21 cellular contexts compared by ENCODE assay signal in the genomic region with DNA sequence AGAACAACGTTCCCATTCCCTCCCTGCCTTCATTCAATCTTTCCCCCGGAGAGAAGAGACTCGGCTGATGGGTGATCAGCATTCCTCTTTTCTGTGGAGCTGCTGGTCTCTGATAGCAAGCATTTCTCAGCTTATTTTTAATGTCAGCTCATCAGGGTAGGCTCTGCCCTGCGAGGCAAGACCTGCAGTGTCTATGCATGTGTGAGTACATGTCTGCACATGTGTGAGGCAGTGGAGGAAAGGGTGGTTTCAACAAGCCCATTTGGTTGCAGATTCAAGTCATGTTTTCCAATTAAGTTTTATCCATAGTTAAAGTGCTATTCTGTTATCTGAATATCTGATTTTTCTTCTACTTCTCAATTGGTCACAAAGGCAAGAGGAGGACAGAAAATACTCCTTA. TPM values are rescaled to one million over a fixed set of nuclear protein-coding genes. Genes with fewer than 3 reads are reported as not detected.
A peak's percentile ranks its signal among the peaks of the same experiment; 100 is the strongest.
DNase-seq lines count a peak whose midpoint lies in the region; ATAC-seq and TF ChIP-seq lines count a peak whose summit lies in the region.
"Had no signal": no experiment of that assay in that cellular context is flagged by ENCODE, and none has a peak within 500 bp of the region (broad histone marks: within the 10 kb centered on the region; RNA-seq: fewer than 3 reads in every experiment).

No MANE protein-coding gene starts in this region.

- peak overlapping the region; percentile 43; the same call in 1 of the 2 replicates for H2AFZ ChIP-seq in GM23338
- no peak overlapping the region for H2AFZ ChIP-seq in H9 (ENCODE audit: low read length)
- H2AFZ ChIP-seq: GM23248 had no signal

- H2BK20ac ChIP-seq in H9 (ENCODE audit: low read depth, low read length, poor library complexity, severe bottlenecking) = no peak overlapping the region

- no peak overlapping the region for H2BK5ac ChIP-seq in H9 (ENCODE audit: insufficient read length, low read length)

- no peak overlapping the region for H2BK12ac ChIP-seq in H9 (ENCODE audit: insufficient read length, low read depth, low read length)

- H3K4me1 Mint-ChIP-seq in GM23338 (no peaks in the 10 kb centered on the region), H9 (no peaks in the 10 kb centered on the region)
- no peaks in the 10 kb centered on the region for H3K4me1 Mint-ChIP-seq in activated CD4-positive, alpha-beta memory T cell treated with anti-CD3 and anti-CD28 coated beads for 36 hours (ENCODE audit: low read depth)
- H3K4me1 Mint-ChIP-seq: CD4-positive, alpha-beta memory T cell had no signal

- TF ChIP-seq CTCF in GM23338 (conservative IDR thresholded peaks at IDR 0.05; ENCODE audit: low read depth in 2 of 2) (no peak), H9 (conservative IDR thresholded peaks at IDR 0.05) (no peak), epithelial cell of esophagus (IDR thresholded peaks at IDR 0.05; ENCODE audit: insufficient read depth, low read depth, low read length, missing control alignments) (no peak), foreskin keratinocyte (conservative IDR thresholded peaks at IDR 0.05) (no peak), testis (IDR thresholded peaks at IDR 0.05) (no peak)

- no peak overlapping the region for H3K56ac ChIP-seq in H9 (ENCODE audit: insufficient read length, low read depth, low read length)

- no peak overlapping the region for H3K27ac Mint-ChIP-seq in GM23338
- H3K27ac Mint-ChIP-seq in H9 = no peak overlapping the region
- H3K27ac Mint-ChIP-seq in activated CD4-positive, alpha-beta memory T cell treated with anti-CD3 and anti-CD28 coated beads for 36 hours = no peak overlapping the region
- H3K27ac Mint-ChIP-seq: CD4-positive, alpha-beta memory T cell; HFFc6 had no signal

- H3K4me3 ChIP-seq in GM23338 (no peak overlapping the region), epithelial cell of esophagus (ENCODE audit: low read length) (no peak overlapping the region), testis (no peak overlapping the region)
- H3K4me3 ChIP-seq: GM23248, HAP-1 had no signal

- no peak for TF ChIP-seq POLR2A in testis (IDR thresholded peaks at IDR 0.05)

- no peaks in the 10 kb centered on the region for H3K27me3 ChIP-seq in GM23338 (ENCODE audit: insufficient read depth)
- no peaks in the 10 kb centered on the region for H3K27me3 ChIP-seq in H9 (ENCODE audit: insufficient read depth, low read length)
- no peaks in the 10 kb centered on the region for H3K27me3 ChIP-seq in foreskin keratinocyte
- H3K27me3 ChIP-seq in testis = no peaks in the 10 kb centered on the region

- H3K4me1 ChIP-seq in GM23338 (ENCODE audit: insufficient read depth) (no peaks in the 10 kb centered on the region), H9 (ENCODE audit: insufficient read depth, low read length) (no peaks in the 10 kb centered on the region), foreskin keratinocyte (no peaks in the 10 kb centered on the region), testis (no peaks in the 10 kb centered on the region)
- H3K4me1 ChIP-seq: HAP-1 had no signal

- CTCF ChIA-PET in activated CD4-positive, alpha-beta memory T cell treated with anti-CD3 and anti-CD28 coated beads for 36 hours (lab: Charles Lee) = no interaction called here

- no peak overlapping the region for H3K14ac ChIP-seq in H9 (ENCODE audit: insufficient read depth, low read length)

- POLR2A ChIA-PET in activated CD4-positive, alpha-beta memory T cell treated with anti-CD3 and anti-CD28 coated beads for 36 hours (lab: Charles Lee) = no interaction called here

- H3K9me3 Mint-ChIP-seq in GM23338 (no peaks in the 10 kb centered on the region), H9 (no peaks in the 10 kb centered on the region)
- H3K9me3 Mint-ChIP-seq in activated CD4-positive, alpha-beta memory T cell treated with anti-CD3 and anti-CD28 coated beads for 36 hours = no peaks in the 10 kb centered on the region

- H2AK5ac ChIP-seq in H9 (ENCODE audit: insufficient read length, low read length) = peak overlapping the region; percentile 65

- no peak overlapping the region for H3K4me2 ChIP-seq in GM23338
- no peak overlapping the region for H3K4me2 ChIP-seq in H9 (ENCODE audit: insufficient read depth, insufficient read length, low read length)

- H3F3A ChIP-seq in GM23338 (replicated peaks; ENCODE audit: low read depth) = no peaks in the 10 kb centered on the region

- no peak overlapping the region for H3T11ph ChIP-seq in H9 (ENCODE audit: low read length)

- H3K36me3 ChIP-seq in GM23338 (ENCODE audit: insufficient read depth) (no peaks in the 10 kb centered on the region), testis (ENCODE audit: low read depth, missing control alignments) (no peaks in the 10 kb centered on the region)
- H3K36me3 ChIP-seq: HAP-1 had no signal

- H2BK15ac ChIP-seq in H9 (ENCODE audit: low read depth, low read length) = no peak overlapping the region

- no peak overlapping the region for H2BK120ac ChIP-seq in H9 (ENCODE audit: low read depth, low read length, poor library complexity, severe bottlenecking)

- intact Hi-C loops in testis (cut with DNase I; ENCODE audit: low total_unique reads) = no loop called here
- intact Hi-C loops in activated CD4-positive, alpha-beta memory T cell treated with anti-CD3 and anti-CD28 coated beads for 36 hours (cut with micrococcal nuclease) = no loop called here

- no peaks in the 10 kb centered on the region for H3K79me2 ChIP-seq in GM23338 (replicated peaks; ENCODE audit: insufficient read depth)
- no peaks in the 10 kb centered on the region for H3K79me2 ChIP-seq in H9 (ENCODE audit: insufficient read depth, low read length)

- ATAC-seq in GM23338 = no peak
- ATAC-seq in foreskin keratinocyte = peak; percentile 65
- no peak for ATAC-seq in HG02588 (IDR thresholded peaks at IDR 0.05; ENCODE audit: unreplicated experiment)

- H3K9me2 ChIP-seq in GM23338 (ENCODE audit: insufficient read depth) = peaks cover 3% of the 10 kb centered on the region; the same call in 1 of the 2 replicates

- no peak overlapping the region for H4K5ac ChIP-seq in H9 (ENCODE audit: insufficient read length, low read depth, low read length)

- no peaks in the 10 kb centered on the region for H4K20me1 ChIP-seq in GM23338 (replicated peaks; ENCODE audit: insufficient read depth)
- H4K20me1 ChIP-seq in H9 (ENCODE audit: control insufficient read depth, insufficient read depth, insufficient read length) = no peaks in the 10 kb centered on the region

- no peaks in the 10 kb centered on the region for H3K79me1 ChIP-seq in H9 (ENCODE audit: insufficient read depth, low read depth, low read length, poor library complexity, severe bottlenecking)

- no peak overlapping the region for H3K23ac ChIP-seq in H9 (ENCODE audit: insufficient read length, low read depth, low read length)

- no peaks in the 10 kb centered on the region for H3K36me3 Mint-ChIP-seq in GM23338 (ENCODE audit: low read depth)
- H3K36me3 Mint-ChIP-seq in H9 (ENCODE audit: insufficient read depth in 1 of 3, low read depth in 3 of 3) = no peaks in the 10 kb centered on the region
- H3K36me3 Mint-ChIP-seq in activated CD4-positive, alpha-beta memory T cell treated with anti-CD3 and anti-CD28 coated beads for 36 hours = no peaks in the 10 kb centered on the region
- H3K36me3 Mint-ChIP-seq: CD4-positive, alpha-beta memory T cell had no signal

- H3K4me3 Mint-ChIP-seq in GM23338 (no peak overlapping the region), H9 (no peak overlapping the region)
- no peak overlapping the region for H3K4me3 Mint-ChIP-seq in activated CD4-positive, alpha-beta memory T cell treated with anti-CD3 and anti-CD28 coated beads for 36 hours
- H3K4me3 Mint-ChIP-seq: CD4-positive, alpha-beta memory T cell; HFFc6 had no signal

- no peak overlapping the region for H3K18ac ChIP-seq in H9 (ENCODE audit: insufficient read length, low read depth, low read length)

- H4K8ac ChIP-seq in H9 (replicated peaks; ENCODE audit: insufficient read length, low read depth, low read length) = no peak overlapping the region

- no CpG with 5 or more reads among the region's 4 CpGs for WGBS in H9 (ENCODE audit: extremely low coverage, insufficient read length, low lambda C conversion rate)
- WGBS in testis, 2 donors = 81 to 88% methylated on average over 4 of the region's 4 CpGs

- H3K27ac ChIP-seq in GM23338 (ENCODE audit: low read depth) (no peak overlapping the region), H9 (ENCODE audit: insufficient read length, low read depth, low read length) (no peak overlapping the region), foreskin keratinocyte (no peak overlapping the region), testis (no peak overlapping the region)
- H3K27ac ChIP-seq: GM23248 had no signal

- H3K9me3 ChIP-seq in H9 (ENCODE audit: control insufficient read depth, low read depth, low read length) = no peaks in the 10 kb centered on the region
- H3K9me3 ChIP-seq in testis = no peaks in the 10 kb centered on the region
- H3K9me3 ChIP-seq: HAP-1 had no signal

- H3K4ac ChIP-seq in H9 (ENCODE audit: low read depth, low read length) = no peak overlapping the region

- H3K9ac ChIP-seq in H9 (ENCODE audit: extremely low read depth, insufficient read length, low read length) = no peak overlapping the region
- H3K9ac ChIP-seq: GM23248 had no signal

- no peak for DNase-seq in GM23338 (ENCODE audit: low spot score)
- DNase-seq in H9 = no peak
- peak; percentile 77 for DNase-seq in epithelial cell of esophagus (ENCODE audit: low read depth)
- DNase-seq in foreskin keratinocyte = peak; percentile 21 to 61
- no peak for DNase-seq in stimulated activated naive CD4-positive, alpha-beta T cell (lab: John Stamatoyannopoulos, UW)
- DNase-seq in testis = no peak
- no peak for DNase-seq in activated CD4-positive, alpha-beta memory T cell treated with anti-CD3 and anti-CD28 coated beads for 36 hours
- DNase-seq: C1 segment of cervical spinal cord; Calu3; CD4-positive, alpha-beta memory T cell; COR-L47; DMS153; DND-41; GM23248; HFFc6 had no signal

- H3K23me2 ChIP-seq in H9 (ENCODE audit: insufficient read length, low read depth, low read length, poor library complexity, severe bottlenecking) = no peaks in the 10 kb centered on the region

- no peaks in the 10 kb centered on the region for H3K27me3 Mint-ChIP-seq in GM23338 (ENCODE audit: insufficient read depth, low read depth, poor library complexity)
- no peaks in the 10 kb centered on the region for H3K27me3 Mint-ChIP-seq in H9 (ENCODE audit: low read depth)
- H3K27me3 Mint-ChIP-seq in activated CD4-positive, alpha-beta memory T cell treated with anti-CD3 and anti-CD28 coated beads for 36 hours = peaks cover 1% of the 10 kb centered on the region
- H3K27me3 Mint-ChIP-seq: CD4-positive, alpha-beta memory T cell had no signal

- H4K91ac ChIP-seq in H9 (ENCODE audit: insufficient read length, low read depth, low read length) = no peak overlapping the region

RNA-seq across cellular contexts. Expression of a gene that starts 19.5 kb away (rescaled TPM):
- total RNA-seq in GM23338 (2014; rRNA removed; shearing (Covaris generic)) = not detected in 2 replicates
- polyA plus RNA-seq in GM23338 (2016; fragmentation: Nextera tagmentation; extraction: Ambion mirVana) = not detected in 2 replicates
- not detected in 2 replicates for total RNA-seq in H9 (2021)
- 0.39 and 0.95 TPM in 2 replicates for total RNA-seq in foreskin keratinocyte
- polyA plus RNA-seq in foreskin keratinocyte = 0.30 and 0.51 TPM in 2 replicates
- not detected for total RNA-seq in testis
- polyA plus RNA-seq in testis (ENCODE audit: insufficient read depth, low read depth, low replicate concordance) = not detected
- not detected for total RNA-seq in activated CD4-positive, alpha-beta memory T cell treated with anti-CD3 and anti-CD28 coated beads for 36 hours
- total RNA-seq: A172; A673; Calu3; CD4-positive, alpha-beta memory T cell; GM23248; H4; HFFc6 had no signal
- polyA plus RNA-seq: BJ; CD4-positive, alpha-beta memory T cell; GM23248 had no signal

Comparison
In these comparisons a context has a peak if more than half of its experiments do, and no peak if none do; other contexts are left out.
1. DNase-seq: peak in epithelial cell of esophagus (single experiment) and foreskin keratinocyte (2 of 2); none in GM23338 (single experiment), H9 (single experiment), stimulated activated naive CD4-positive, alpha-beta T cell (0 of 6), testis (single experiment) and activated CD4-positive, alpha-beta memory T cell treated with anti-CD3 and anti-CD28 coated beads for 36 hours (single experiment).